In the genomic region with DNA sequence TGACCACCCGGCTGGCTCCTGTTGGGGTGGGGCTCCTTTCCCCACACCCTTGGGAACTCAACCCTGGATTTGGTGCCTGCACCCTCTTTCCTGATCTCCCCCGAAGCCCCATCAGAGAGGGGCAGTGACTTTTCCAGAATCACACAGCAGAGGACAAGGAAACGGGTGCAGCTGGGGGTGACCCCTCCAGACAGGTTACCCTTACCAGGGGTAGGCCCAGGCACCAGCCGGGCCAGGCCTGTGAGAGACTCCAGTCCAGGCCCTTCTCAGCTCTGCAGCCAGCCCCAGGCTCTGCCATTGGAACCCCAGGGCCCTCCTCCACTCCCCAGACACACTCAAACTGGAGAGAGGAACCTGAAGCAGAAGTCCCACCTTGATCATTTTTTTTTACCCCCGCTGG, we compare ENCODE assay signal across 1 cellular context.
TF ChIP-seq lines count a peak whose summit lies in the region.

No MANE protein-coding gene starts in this region.

TF ChIP-seq in K562, 482 proteins besides CTCF, POLR2A, EP300 and RAD21:
- TF ChIP-seq ZBTB8A (IDR thresholded peaks at IDR 0.05; ENCODE audit: partially characterized antibody) (no peak), CBX1 (IDR thresholded peaks at IDR 0.05; ENCODE audit: low read depth) (no peak), HNRNPK (IDR thresholded peaks at IDR 0.05; ENCODE audit: low read depth, low read length, poor library complexity, severe bottlenecking) (no peak), ADNP (tag; IDR thresholded peaks at IDR 0.05) (no peak), ERF (CRISPR knock-in tag; IDR thresholded peaks at IDR 0.05) (no peak), ZFP36 (IDR thresholded peaks at IDR 0.05; ENCODE audit: low read depth, low read length, partially characterized antibody) (peak; percentile 22), KLF16 (IDR thresholded peaks at IDR 0.05) (no peak)
- TF ChIP-seq, protein P1, sequence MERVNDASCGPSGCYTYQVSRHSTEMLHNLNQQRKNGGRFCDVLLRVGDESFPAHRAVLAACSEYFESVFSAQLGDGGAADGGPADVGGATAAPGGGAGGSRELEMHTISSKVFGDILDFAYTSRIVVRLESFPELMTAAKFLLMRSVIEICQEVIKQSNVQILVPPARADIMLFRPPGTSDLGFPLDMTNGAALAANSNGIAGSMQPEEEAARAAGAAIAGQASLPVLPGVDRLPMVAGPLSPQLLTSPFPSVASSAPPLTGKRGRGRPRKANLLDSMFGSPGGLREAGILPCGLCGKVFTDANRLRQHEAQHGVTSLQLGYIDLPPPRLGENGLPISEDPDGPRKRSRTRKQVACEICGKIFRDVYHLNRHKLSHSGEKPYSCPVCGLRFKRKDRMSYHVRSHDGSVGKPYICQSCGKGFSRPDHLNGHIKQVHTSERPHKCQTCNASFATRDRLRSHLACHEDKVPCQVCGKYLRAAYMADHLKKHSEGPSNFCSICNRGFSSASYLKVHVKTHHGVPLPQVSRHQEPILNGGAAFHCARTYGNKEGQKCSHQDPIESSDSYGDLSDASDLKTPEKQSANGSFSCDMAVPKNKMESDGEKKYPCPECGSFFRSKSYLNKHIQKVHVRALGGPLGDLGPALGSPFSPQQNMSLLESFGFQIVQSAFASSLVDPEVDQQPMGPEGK (CRISPR knock-in tag; IDR thresholded peaks at IDR 0.05; ENCODE audit: borderline replicate concordance), result no peak
